Comparison of ENCODE assay signal across 9 cellular contexts in the genomic region with DNA sequence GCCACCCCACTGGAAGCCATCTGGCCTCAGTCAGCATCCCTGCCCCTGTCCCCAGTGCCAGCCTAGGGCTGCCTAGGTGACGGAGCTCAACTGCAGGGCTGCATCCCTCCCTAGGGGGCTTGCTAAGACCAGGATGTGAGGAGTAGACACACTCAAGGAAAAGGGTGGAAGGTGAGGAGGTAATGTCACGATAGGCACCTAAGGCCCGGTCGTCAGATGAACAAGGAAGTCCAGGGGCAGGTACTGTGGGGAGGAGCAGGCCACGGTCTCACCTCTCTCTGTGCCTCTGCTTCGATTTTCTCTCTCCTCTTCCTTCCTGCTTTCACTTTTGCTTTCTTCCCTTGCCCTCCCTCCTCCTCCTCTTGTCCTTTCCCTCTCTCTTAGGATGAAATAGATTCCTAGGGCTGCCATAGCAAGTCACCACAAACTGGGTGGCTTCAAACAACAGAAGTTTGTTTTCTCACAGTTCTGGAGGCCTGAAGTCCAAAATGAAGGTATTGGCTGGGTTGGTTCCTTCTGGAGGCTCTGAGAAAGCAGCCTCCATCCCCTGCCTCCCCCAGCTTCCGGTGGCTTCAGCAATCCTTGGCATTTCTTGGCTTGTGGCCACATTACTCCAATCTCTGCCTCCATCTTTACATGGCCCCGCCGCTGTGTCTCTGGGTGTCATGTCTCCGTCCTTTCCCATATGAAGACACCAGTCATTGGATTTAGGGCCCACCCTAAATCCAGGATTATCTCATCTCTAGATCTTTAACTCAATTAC.
DNase-seq lines count a peak whose midpoint lies in the region; ATAC-seq and TF ChIP-seq lines count a peak whose summit lies in the region.
"Had no signal": no experiment of that assay in that cellular context is flagged by ENCODE, and none has a peak within 500 bp of the region (broad histone marks: within the 10 kb centered on the region; RNA-seq: fewer than 3 reads in every experiment).

No MANE protein-coding gene starts in this region.

- no peaks in the 10 kb centered on the region for H3K79me2 ChIP-seq in MM.1S (ENCODE audit: low read length)

- peak overlapping the region; percentile 78 to 90 (median 86) for H3K4me3 Mint-ChIP-seq in naive thymus-derived CD4-positive, alpha-beta T cell

- H3K36me3 ChIP-seq in MM.1S (replicated peaks; ENCODE audit: insufficient read depth, low read length) = no peaks in the 10 kb centered on the region
- H3K36me3 ChIP-seq in naive thymus-derived CD4-positive, alpha-beta T cell (ENCODE audit: control insufficient read depth in 2 of 3, insufficient read depth in 3 of 3, low read length in 3 of 3) = no peaks in the 10 kb centered on the region

- no peak overlapping the region for H3K27ac ChIP-seq in MM.1S (ENCODE audit: low read length)
- peak overlapping the region; percentile 51 for H3K27ac ChIP-seq in naive thymus-derived CD4-positive, alpha-beta T cell (ENCODE audit: low read depth, low read length)

- no peak for TF ChIP-seq CTCF in MM.1S (IDR thresholded peaks at IDR 0.05; ENCODE audit: low read length)

- H3K27ac Mint-ChIP-seq in activated naive CD4-positive, alpha-beta T cell treated with anti-CD3 and anti-CD28 coated beads, Interleukin-2, amount 50 U/mL, for 72 hours = peak overlapping the region; percentile 94 to 98
- H3K27ac Mint-ChIP-seq in naive thymus-derived CD4-positive, alpha-beta T cell = peak overlapping the region; percentile 86 to 97 (median 92)

- peak overlapping the region; percentile 38; the same call in 1 of the 2 replicates for H3K4me2 ChIP-seq in MM.1S (ENCODE audit: low read depth, low read length)

- CTCF ChIA-PET in naive thymus-derived CD4-positive, alpha-beta T cell (lab: Charles Lee) = no interaction called here

- H3K9me2 ChIP-seq in MM.1S (replicated peaks; ENCODE audit: insufficient read depth, low read length) = no peaks in the 10 kb centered on the region

- no peaks in the 10 kb centered on the region for H3F3A ChIP-seq in MM.1S (ENCODE audit: insufficient read depth, low read length)

- intact Hi-C loops in naive thymus-derived CD4-positive, alpha-beta T cell (cut with micrococcal nuclease) = no loop called here

- peak overlapping the region; percentile 28; the same call in 1 of the 2 replicates for H3K4me3 ChIP-seq in GM08714 (ENCODE audit: low read length)
- H3K4me3 ChIP-seq in MM.1S (ENCODE audit: low read length) = no peak overlapping the region
- peak overlapping the region; percentile 29 for H3K4me3 ChIP-seq in naive thymus-derived CD4-positive, alpha-beta T cell (ENCODE audit: low read length)

- no peaks in the 10 kb centered on the region for H3K9me3 ChIP-seq in MM.1S (replicated peaks; ENCODE audit: insufficient read depth, low read length)
- H3K9me3 ChIP-seq in naive thymus-derived CD4-positive, alpha-beta T cell (ENCODE audit: control insufficient read depth in 2 of 3, low read length in 3 of 3) = no peaks in the 10 kb centered on the region

- H3K9me3 Mint-ChIP-seq in activated naive CD4-positive, alpha-beta T cell treated with anti-CD3 and anti-CD28 coated beads, Interleukin-2, amount 50 U/mL, for 72 hours = peaks cover 6 to 9% of the 10 kb centered on the region in 2 donors
- peaks cover 0 to 4% (median 0%) of the 10 kb centered on the region in 11 donors for H3K9me3 Mint-ChIP-seq in naive thymus-derived CD4-positive, alpha-beta T cell

- no peak overlapping the region for H3K9ac ChIP-seq in MM.1S (ENCODE audit: low read length)

- H4K20me1 ChIP-seq in MM.1S (ENCODE audit: insufficient read depth, low read length) = no peaks in the 10 kb centered on the region

- H3K27me3 Mint-ChIP-seq in naive thymus-derived CD4-positive, alpha-beta T cell = no peaks in the 10 kb centered on the region

- peak in 1 of 2 donors; percentile 77 for ATAC-seq in activated naive CD4-positive, alpha-beta T cell treated with anti-CD3 and anti-CD28 coated beads, Interleukin-2, amount 50 U/mL, for 72 hours
- peak; percentile 47 for ATAC-seq in naive thymus-derived CD4-positive, alpha-beta T cell
- ATAC-seq in GM18858 (IDR thresholded peaks at IDR 0.05; ENCODE audit: unreplicated experiment) = no peak

- peak overlapping the region; percentile 44 for H2AFZ ChIP-seq in MM.1S (ENCODE audit: low read length)

- no peak for DNase-seq in MM.1S
- DNase-seq in activated naive CD4-positive, alpha-beta T cell treated with anti-CD3 and anti-CD28 coated beads, Interleukin-2, amount 50 U/mL, for 72 hours (ENCODE audit: low spot score in 2 of 2) = peak in 1 of 2 donors; percentile 25
- peak in 8 of 9 donors; percentile 4 to 40 (median 28) for DNase-seq in naive thymus-derived CD4-positive, alpha-beta T cell
- no peak for DNase-seq in NCI-H1436 (lab: John Stamatoyannopoulos, UW)
- no peak for DNase-seq in NCI-H2081 (lab: John Stamatoyannopoulos, UW)
- no peak for DNase-seq in NCI-H774 (lab: John Stamatoyannopoulos, UW)
- DNase-seq: stimulated activated CD4-positive, alpha-beta T cell treated with anti-CD3 and anti-CD28 coated beads, Interleukin-2, amount 100 ng/mL, for 24 hours had no signal

- POLR2A ChIA-PET in naive thymus-derived CD4-positive, alpha-beta T cell (lab: Charles Lee) = no interaction called here

- H3K27me3 ChIP-seq in MM.1S (replicated peaks; ENCODE audit: insufficient read depth, low read length) = no peaks in the 10 kb centered on the region
- H3K27me3 ChIP-seq in naive thymus-derived CD4-positive, alpha-beta T cell (ENCODE audit: control insufficient read depth in 2 of 2, insufficient read depth in 2 of 2, low read length in 2 of 2) = no peaks in the 10 kb centered on the region

- peaks cover 5 to 7% of the 10 kb centered on the region in 2 donors for H3K36me3 Mint-ChIP-seq in activated naive CD4-positive, alpha-beta T cell treated with anti-CD3 and anti-CD28 coated beads, Interleukin-2, amount 50 U/mL, for 72 hours
- H3K36me3 Mint-ChIP-seq in naive thymus-derived CD4-positive, alpha-beta T cell = peaks cover 0 to 4% (median 3%) of the 10 kb centered on the region in 5 donors

- H3K4me1 Mint-ChIP-seq in naive thymus-derived CD4-positive, alpha-beta T cell = peaks cover 18 to 28% (median 25%) of the 10 kb centered on the region in 7 donors

- no peaks in the 10 kb centered on the region for H3K4me1 ChIP-seq in MM.1S (ENCODE audit: low read length)
- H3K4me1 ChIP-seq in naive thymus-derived CD4-positive, alpha-beta T cell (ENCODE audit: control insufficient read depth in 2 of 2, insufficient read depth in 2 of 2, low read length in 2 of 2) = peaks cover 4% of the 10 kb centered on the region in 2 donors

Comparison
In these comparisons a context has a peak if more than half of its experiments do, and no peak if none do; other contexts are left out.
1. DNase-seq: peak in naive thymus-derived CD4-positive, alpha-beta T cell (8 of 9); none in MM.1S (single experiment), NCI-H1436 (single experiment), NCI-H2081 (0 of 2) and NCI-H774 (single experiment).